In genomic region chr4:13208558-13209193, GRCh38 we compare ENCODE assay signal across 27 cellular contexts.
"Had no signal": no experiment of that assay in that cellular context is flagged by ENCODE, and none has a peak within 500 bp of the region (broad histone marks: within the 10 kb centered on the region; RNA-seq: fewer than 3 reads in every experiment).

No MANE protein-coding gene starts in this region.

- H3K36me3 ChIP-seq: colonic mucosa, gastroesophageal sphincter, heart left ventricle, left lung, prostate gland, right atrium auricular region, sigmoid colon, tibial artery had no signal

- H3K27me3 ChIP-seq: colonic mucosa, gastroesophageal sphincter, heart left ventricle, hepatocyte, left lung, right atrium auricular region, sigmoid colon, testis, tibial artery had no signal

- H3K79me2 ChIP-seq: hepatocyte had no signal

- H3K4me3 ChIP-seq: colonic mucosa, gastroesophageal sphincter, heart left ventricle, hepatocyte, left lung, prostate gland, right atrium auricular region, sigmoid colon, testis, tibial artery had no signal

- H3K27ac Mint-ChIP-seq: dendritic cell treated with granulocyte-macrophage colony-stimulating factor and Interleukin-4, amounts not matched to agents 40 ng/mL and 50 ng/mL, for 4 days; endodermal cell; naive thymus-derived CD4-positive, alpha-beta T cell; nephron; stimulated activated effector memory CD8-positive, alpha-beta T cell treated with anti-CD3 and anti-CD28 coated beads, Interleukin-12 subunit alpha, Interleukin-12 subunit beta, amount 100 ng/mL, for 72 hours; type B pancreatic cell had no signal

- H3K4me1 Mint-ChIP-seq: stimulated activated effector memory CD8-positive, alpha-beta T cell treated with anti-CD3 and anti-CD28 coated beads, Interleukin-12 subunit alpha, Interleukin-12 subunit beta, amount 100 ng/mL, for 72 hours had no signal

- H3K4me3 Mint-ChIP-seq: dendritic cell treated with granulocyte-macrophage colony-stimulating factor and Interleukin-4, amounts not matched to agents 40 ng/mL and 50 ng/mL, for 4 days; endodermal cell; naive thymus-derived CD4-positive, alpha-beta T cell; nephron; stimulated activated effector memory CD8-positive, alpha-beta T cell treated with anti-CD3 and anti-CD28 coated beads, Interleukin-12 subunit alpha, Interleukin-12 subunit beta, amount 100 ng/mL, for 72 hours; type B pancreatic cell had no signal

- H3K9me3 ChIP-seq: colonic mucosa, gastroesophageal sphincter, heart left ventricle, left lung, prostate gland, right atrium auricular region, testis, tibial artery had no signal

- H3K4me2 ChIP-seq: hepatocyte had no signal

- H3K4me1 ChIP-seq: colonic mucosa, left lung, prostate gland, right atrium auricular region, testis had no signal

- ATAC-seq: esophagus mucosa; gastroesophageal sphincter; heart left ventricle; left cardiac atrium; left lung; naive thymus-derived CD4-positive, alpha-beta T cell; stimulated activated effector memory CD8-positive, alpha-beta T cell treated with anti-CD3 and anti-CD28 coated beads, Interleukin-12 subunit alpha, Interleukin-12 subunit beta, amount 100 ng/mL, for 72 hours had no signal

- H3K27me3 Mint-ChIP-seq: dendritic cell treated with granulocyte-macrophage colony-stimulating factor and Interleukin-4, amounts not matched to agents 40 ng/mL and 50 ng/mL, for 4 days; naive thymus-derived CD4-positive, alpha-beta T cell; type B pancreatic cell had no signal

- H3K27ac ChIP-seq: colonic mucosa, epithelial cell of prostate, gastroesophageal sphincter, heart left ventricle, hepatocyte, left lung, prostate gland, right atrium auricular region, sigmoid colon, testis, tibial artery had no signal

- H3K9me3 Mint-ChIP-seq: endodermal cell, nephron, type B pancreatic cell had no signal

- H3K36me3 Mint-ChIP-seq: stimulated activated effector memory CD8-positive, alpha-beta T cell treated with anti-CD3 and anti-CD28 coated beads, Interleukin-12 subunit alpha, Interleukin-12 subunit beta, amount 100 ng/mL, for 72 hours; type B pancreatic cell had no signal

- H2AFZ ChIP-seq: hepatocyte had no signal

- DNase-seq: colonic mucosa; effector CD8-positive, alpha-beta T cell; endodermal cell; foreskin fibroblast; left cardiac atrium; left lung; midbrain; naive thymus-derived CD4-positive, alpha-beta T cell; nucleus accumbens; sigmoid colon; stimulated activated CD4-positive, alpha-beta T cell treated with anti-CD3 and anti-CD28 coated beads, Interleukin-15, amount 100 ng/mL, for 24 hours; stimulated activated CD4-positive, alpha-beta T cell treated with anti-CD3 and anti-CD28 coated beads, Interleukin-4, amount 100 ng/mL, for 24 hours; stimulated activated naive CD4-positive, alpha-beta T cell treated with Interleukin-2 at 50 U/mL for 16 hours; substantia nigra; testis; tibial artery had no signal
